In the genomic region with DNA sequence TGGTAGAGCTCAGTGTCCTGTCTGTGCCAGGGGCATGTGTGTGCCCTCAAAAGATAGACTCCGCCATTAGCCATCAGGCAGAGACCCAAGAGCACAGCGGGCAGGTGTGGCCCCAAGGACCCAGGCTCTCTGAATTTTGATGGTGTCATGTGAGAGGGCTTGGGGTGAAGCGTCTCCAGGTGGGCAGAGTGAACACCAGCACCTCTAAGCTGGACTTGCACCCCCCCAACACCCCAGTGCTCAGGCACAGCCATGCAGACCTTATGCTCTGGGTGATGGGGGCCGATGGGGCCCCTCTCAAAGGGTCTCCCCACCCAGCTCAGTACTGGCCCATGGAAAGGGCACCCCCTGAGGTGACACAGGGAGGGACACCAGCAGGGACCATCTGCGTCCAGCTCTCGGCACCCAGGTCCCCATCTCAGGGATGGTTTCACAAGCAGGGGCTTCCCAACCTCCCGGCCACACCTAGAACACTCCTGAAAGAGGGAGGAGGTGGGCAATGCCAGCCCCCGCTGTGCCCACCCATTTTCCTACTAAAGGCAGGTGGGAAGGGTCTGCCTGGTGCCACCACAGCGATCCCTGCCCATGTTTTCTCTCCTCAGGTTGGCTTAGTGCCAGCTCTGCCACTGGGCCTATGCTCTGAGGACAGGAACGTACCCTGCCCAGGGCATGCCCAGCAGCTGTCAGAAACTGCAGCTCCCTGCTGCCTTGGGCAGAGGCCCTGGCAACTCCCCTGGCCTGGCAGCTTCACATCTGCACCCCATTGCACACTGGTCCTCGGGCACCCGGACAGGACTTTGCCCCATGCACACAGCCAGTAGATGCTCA, we compare ENCODE assay signal across 14 cellular contexts. TPM values are rescaled to one million over a fixed set of nuclear protein-coding genes. Genes with fewer than 3 reads are reported as not detected.
DNase-seq lines count a peak whose midpoint lies in the region; ATAC-seq and TF ChIP-seq lines count a peak whose summit lies in the region.
"Had no signal": no experiment of that assay in that cellular context is flagged by ENCODE, and none has a peak within 500 bp of the region (broad histone marks: within the 10 kb centered on the region; RNA-seq: fewer than 3 reads in every experiment).

No MANE protein-coding gene starts in this region.

- ATAC-seq in activated CD8-positive, alpha-beta memory T cell treated with anti-CD3 and anti-CD28 coated beads, Interleukin-2, amount 10 ng/mL, durations not matched to agents 7 days and 5 days, result no peak
- ATAC-seq in lower lobe of right lung (no peak), HG03196 (IDR thresholded peaks at IDR 0.05; ENCODE audit: unreplicated experiment) (no peak)

- H3K4me1 Mint-ChIP-seq in CD8-positive, alpha-beta memory T cell, result peaks cover 65 to 92% (median 68%) of the 10 kb centered on the region in 3 donors
- H3K4me1 Mint-ChIP-seq in activated CD8-positive, alpha-beta memory T cell treated with anti-CD3 and anti-CD28 coated beads, Interleukin-2, amount 10 ng/mL, durations not matched to agents 7 days and 5 days, result peaks cover 69% of the 10 kb centered on the region

- peak overlapping the region; percentile 92 to 100 (median 98) for H3K27ac Mint-ChIP-seq in CD8-positive, alpha-beta memory T cell
- H3K27ac Mint-ChIP-seq in activated CD8-positive, alpha-beta memory T cell treated with anti-CD3 and anti-CD28 coated beads, Interleukin-2, amount 10 ng/mL, durations not matched to agents 7 days and 5 days, result peak overlapping the region; percentile 100
- H3K27ac Mint-ChIP-seq: GM23338 had no signal

- CTCF ChIA-PET in CD8-positive, alpha-beta memory T cell (lab: Charles Lee), result interaction anchor here (0.9 to 7.9 kb wide), 4 partner anchors 21 to 113 kb away, joined by 3 to 50 read pairs (median 3); no protein-coding TSS in a partner anchor
- CTCF ChIA-PET in activated CD8-positive, alpha-beta memory T cell treated with anti-CD3 and anti-CD28 coated beads, Interleukin-2, amount 10 ng/mL, durations not matched to agents 7 days and 5 days (lab: Charles Lee), result interaction anchor here (1.5 to 4.7 kb wide), 4 partner anchors 8 to 21 kb away, joined by 3 to 39 read pairs (median 18); no protein-coding TSS in a partner anchor

- H3K9ac ChIP-seq in BLaER1 treated with 17β-estradiol and CSF1 and Interleukin-3, amounts not matched to agents 10 nM and 100 nM, result peak overlapping the region in 9 of 11 experiments; percentile 78 to 92 (median 81); a peak in 16 of 22 replicates
- H3K9ac ChIP-seq: parathyroid adenoma had no signal

- peak overlapping the region in 6 of 10 experiments; percentile 30 to 76 (median 70); a peak in 6 of 20 replicates for H3K4me3 ChIP-seq in BLaER1 treated with 17β-estradiol and CSF1 and Interleukin-3, amounts not matched to agents 10 nM and 100 nM
- peak overlapping the region; percentile 34 for H3K4me3 ChIP-seq in CD8-positive, alpha-beta memory T cell (ENCODE audit: low read length)
- H3K4me3 ChIP-seq in lower lobe of right lung, result peak overlapping the region; percentile 2
- H3K4me3 ChIP-seq: breast epithelium, GM23338 had no signal

- H4K20me1 ChIP-seq in BLaER1 treated with 17β-estradiol and CSF1 and Interleukin-3, amounts not matched to agents 10 nM and 100 nM, result peaks cover 0 to 16% (median 4%) of the 10 kb centered on the region in 11 experiments; a peak in 7 of 22 replicates

- peak overlapping the region; percentile 97 to 100 (median 99) for H3K4me2 ChIP-seq in BLaER1 treated with 17β-estradiol and CSF1 and Interleukin-3, amounts not matched to agents 10 nM and 100 nM
- H3K4me2 ChIP-seq: GM23338 had no signal

- peaks cover 8 to 81% (median 11%) of the 10 kb centered on the region in 3 donors for H3K36me3 Mint-ChIP-seq in CD8-positive, alpha-beta memory T cell
- peaks cover 56% of the 10 kb centered on the region for H3K36me3 Mint-ChIP-seq in activated CD8-positive, alpha-beta memory T cell treated with anti-CD3 and anti-CD28 coated beads, Interleukin-2, amount 10 ng/mL, durations not matched to agents 7 days and 5 days

- intact Hi-C loops in lower lobe of right lung (cut with DNase I), result no loop called here

- peaks cover 0 to 5% (median 3%) of the 10 kb centered on the region in 5 donors for H3K9me3 Mint-ChIP-seq in CD8-positive, alpha-beta memory T cell
- H3K9me3 Mint-ChIP-seq in activated CD8-positive, alpha-beta memory T cell treated with anti-CD3 and anti-CD28 coated beads, Interleukin-2, amount 10 ng/mL, durations not matched to agents 7 days and 5 days (ENCODE audit: low read depth), result peaks cover 3% of the 10 kb centered on the region

- H3K9me3 ChIP-seq in BLaER1 treated with 17β-estradiol and CSF1 and Interleukin-3, amounts not matched to agents 10 nM and 100 nM (replicated peaks in 1 of 11), result peaks cover 3 to 10% (median 7%) of the 10 kb centered on the region in 11 experiments
- H3K9me3 ChIP-seq in CD8-positive, alpha-beta memory T cell (ENCODE audit: low read length), result no peaks in the 10 kb centered on the region
- H3K9me3 ChIP-seq in lower lobe of right lung, result no peaks in the 10 kb centered on the region
- H3K9me3 ChIP-seq: breast epithelium had no signal

- peak overlapping the region in 8 of 11 experiments; percentile 83 to 97 (median 91); a peak in 18 of 22 replicates for H3K27ac ChIP-seq in BLaER1 treated with 17β-estradiol and CSF1 and Interleukin-3, amounts not matched to agents 10 nM and 100 nM
- peak overlapping the region; percentile 94 for H3K27ac ChIP-seq in CD8-positive, alpha-beta memory T cell (ENCODE audit: low read depth, low read length)
- H3K27ac ChIP-seq in lower lobe of right lung, result no peak overlapping the region
- H3K27ac ChIP-seq: breast epithelium, parathyroid adenoma had no signal

- POLR2A ChIA-PET in CD8-positive, alpha-beta memory T cell (lab: Charles Lee), result interaction anchor here (2.9 to 4.7 kb wide), 2 partner anchors 7 to 22 kb away, joined by 13 to 34 read pairs; no protein-coding TSS in a partner anchor

- H3K36me3 ChIP-seq in BLaER1 treated with 17β-estradiol and CSF1 and Interleukin-3, amounts not matched to agents 10 nM and 100 nM, result peaks cover 5 to 33% (median 9%) of the 10 kb centered on the region in 11 experiments; a peak in 20 of 22 replicates
- peaks cover 13% of the 10 kb centered on the region for H3K36me3 ChIP-seq in CD8-positive, alpha-beta memory T cell (ENCODE audit: insufficient read depth, low read length)
- peaks cover 7% of the 10 kb centered on the region for H3K36me3 ChIP-seq in lower lobe of right lung
- H3K36me3 ChIP-seq: breast epithelium had no signal

- no peaks in the 10 kb centered on the region for H3K27me3 ChIP-seq in BLaER1 treated with 17β-estradiol and CSF1 and Interleukin-3, amounts not matched to agents 10 nM and 100 nM
- H3K27me3 ChIP-seq in CD8-positive, alpha-beta memory T cell (ENCODE audit: insufficient read depth, low read length, poor library complexity, severe bottlenecking), result no peaks in the 10 kb centered on the region
- peaks cover 9% of the 10 kb centered on the region for H3K27me3 ChIP-seq in lower lobe of right lung (ENCODE audit: low read depth)

- no peak for DNase-seq in CD8-positive, alpha-beta memory T cell
- peak; percentile 40 for DNase-seq in activated CD8-positive, alpha-beta memory T cell treated with anti-CD3 and anti-CD28 coated beads, Interleukin-2, amount 10 ng/mL, durations not matched to agents 7 days and 5 days
- DNase-seq in lower lobe of right lung (no peak), NCI-H2029 treated with DMSO at 0.1 percent for 48 hours (lab: John Stamatoyannopoulos, UW) (no peak), COLO829 (ENCODE audit: low spot score) (no peak)
- DNase-seq: hippocampal formation; NCI-H1417 treated with DMSO at 0.1 percent for 48 hours; stimulated activated CD4-positive, alpha-beta T cell treated with anti-CD3 and anti-CD28 coated beads, Interleukin-4, amount 100 ng/mL, for 1 hour had no signal

- peaks cover 77 to 84% (median 82%) of the 10 kb centered on the region in 10 experiments for H3K4me1 ChIP-seq in BLaER1 treated with 17β-estradiol and CSF1 and Interleukin-3, amounts not matched to agents 10 nM and 100 nM
- peaks cover 51% of the 10 kb centered on the region for H3K4me1 ChIP-seq in CD8-positive, alpha-beta memory T cell (ENCODE audit: insufficient read depth, low read length)
- H3K4me1 ChIP-seq in lower lobe of right lung, result peaks cover 5% of the 10 kb centered on the region
- H3K4me1 ChIP-seq: breast epithelium, parathyroid adenoma had no signal

- TF ChIP-seq CTCF in lower lobe of right lung (IDR thresholded peaks at IDR 0.05), result no peak

- H3K4me3 Mint-ChIP-seq in CD8-positive, alpha-beta memory T cell, result peak overlapping the region; percentile 90 to 99 (median 96)
- H3K4me3 Mint-ChIP-seq in activated CD8-positive, alpha-beta memory T cell treated with anti-CD3 and anti-CD28 coated beads, Interleukin-2, amount 10 ng/mL, durations not matched to agents 7 days and 5 days, result peak overlapping the region; percentile 96
- H3K4me3 Mint-ChIP-seq: GM23338 had no signal

- H3K27me3 Mint-ChIP-seq in CD8-positive, alpha-beta memory T cell, result no peaks in the 10 kb centered on the region
- H3K27me3 Mint-ChIP-seq in activated CD8-positive, alpha-beta memory T cell treated with anti-CD3 and anti-CD28 coated beads, Interleukin-2, amount 10 ng/mL, durations not matched to agents 7 days and 5 days, result no peaks in the 10 kb centered on the region

RNA-seq across cellular contexts. Expression of gene CST7, which starts 3.5 kb away (rescaled TPM):
- 100 to 1,000 TPM; 124 to 131 TPM for total RNA-seq in CD8-positive, alpha-beta memory T cell
- 889 TPM for polyA plus RNA-seq in CD8-positive, alpha-beta memory T cell
- 100 to 1,000 TPM; 177 to 202 TPM for total RNA-seq in activated CD8-positive, alpha-beta memory T cell treated with anti-CD3 and anti-CD28 coated beads, Interleukin-2, amount 10 ng/mL, durations not matched to agents 7 days and 5 days
- 11.7 TPM for total RNA-seq in lower lobe of right lung
- total RNA-seq: GM23338, lung microvascular endothelial cell had no signal
- polyA plus RNA-seq: GM23338 had no signal

RNA-seq across cellular contexts. Expression of gene APMAP, which starts 40.0 kb away (rescaled TPM):
- total RNA-seq in CD8-positive, alpha-beta memory T cell, result 10 to 100 TPM; 82.5 to 83.6 TPM
- polyA plus RNA-seq in CD8-positive, alpha-beta memory T cell, result 228 TPM
- 10 to 100 TPM; 47.5 to 56.0 TPM for total RNA-seq in activated CD8-positive, alpha-beta memory T cell treated with anti-CD3 and anti-CD28 coated beads, Interleukin-2, amount 10 ng/mL, durations not matched to agents 7 days and 5 days
- total RNA-seq in lower lobe of right lung, result 82.9 TPM

Comparison
In these comparisons a context has a peak if more than half of its experiments do, and no peak if none do; other contexts are left out.
1. H3K4me3 ChIP-seq: peak in every context shown above with its lines; median percentile 70 in BLaER1 treated with 17β-estradiol and CSF1 and Interleukin-3, amounts not matched to agents 10 nM and 100 nM; 34 in CD8-positive, alpha-beta memory T cell; 2 in lower lobe of right lung.